1 cellular context compared by ENCODE assay signal in genomic region chr21:42724226-42724920, GRCh38.
A peak's percentile ranks its signal among the peaks of the same experiment; 100 is the strongest.
TF ChIP-seq lines count a peak whose summit lies in the region.

No MANE protein-coding gene starts in this region.

TF ChIP-seq in HepG2, 621 proteins besides CTCF, POLR2A, EP300 and RAD21 (continued from another document):
- TF ChIP-seq HNF1A (IDR thresholded peaks at IDR 0.05; ENCODE audit: low read depth) (peak; percentile 21; the same call in 1 of the 2 replicates), HNF1A (CRISPR knock-in tag; IDR thresholded peaks at IDR 0.05; ENCODE audit: borderline replicate concordance) (no peak), KAT8 (CRISPR knock-in tag; IDR thresholded peaks at IDR 0.05) (0 out of 2 replicates have a peak, but pooled peaks have one; percentile 37), TAF1 (CRISPR knock-in tag; IDR thresholded peaks at IDR 0.05) (no peak), ZNF33B (CRISPR knock-in tag; IDR thresholded peaks at IDR 0.05) (no peak), FOXC1 (CRISPR knock-in tag; IDR thresholded peaks at IDR 0.05; ENCODE audit: borderline replicate concordance) (no peak), ZNF691 (CRISPR knock-in tag; IDR thresholded peaks at IDR 0.05; ENCODE audit: borderline replicate concordance, low read depth) (peak; percentile 73; the same call in 1 of the 2 replicates), ZNF160 (CRISPR knock-in tag; IDR thresholded peaks at IDR 0.05) (no peak), MTA1 (CRISPR knock-in tag; IDR thresholded peaks at IDR 0.05; ENCODE audit: borderline replicate concordance) (0 out of 2 replicates have a peak, but pooled peaks have one; percentile 13), FOXA3 (CRISPR knock-in tag; IDR thresholded peaks at IDR 0.05) (peak; percentile 54), ERF (CRISPR knock-in tag; IDR thresholded peaks at IDR 0.05) (0 out of 2 replicates have a peak, but pooled peaks have one; percentile 35), ZC3H4 (CRISPR knock-in tag; IDR thresholded peaks at IDR 0.05; ENCODE audit: borderline replicate concordance) (no peak), CBFB (CRISPR knock-in tag; IDR thresholded peaks at IDR 0.05) (no peak), GATAD2A (CRISPR knock-in tag; IDR thresholded peaks at IDR 0.05) (peak; percentile 24; the same call in 1 of the 2 replicates), ETV5 (CRISPR knock-in tag; IDR thresholded peaks at IDR 0.05; ENCODE audit: borderline replicate concordance) (peak; percentile 88), HMG20A (CRISPR knock-in tag; IDR thresholded peaks at IDR 0.05; ENCODE audit: borderline replicate concordance) (no peak; the same call in 1 of the 2 replicates), SKI (IDR thresholded peaks at IDR 0.05; ENCODE audit: partially characterized antibody) (peak; percentile 45), ZNF432 (CRISPR knock-in tag; IDR thresholded peaks at IDR 0.05; ENCODE audit: borderline replicate concordance) (no peak), TEAD3 (CRISPR knock-in tag; optimal IDR thresholded peaks at IDR 0.05; ENCODE audit: borderline replicate concordance) (peak; percentile 84), ZNF569 (CRISPR knock-in tag; IDR thresholded peaks at IDR 0.05; ENCODE audit: borderline replicate concordance) (no peak), ZSCAN12 (CRISPR knock-in tag; IDR thresholded peaks at IDR 0.05) (no peak), CREM (IDR thresholded peaks at IDR 0.05) (peak; percentile 32; the same call in 1 of the 2 replicates), CREM (CRISPR knock-in tag; IDR thresholded peaks at IDR 0.05) (no peak), IKZF1 (IDR thresholded peaks at IDR 0.05) (no peak), RARA (CRISPR knock-in tag; IDR thresholded peaks at IDR 0.05) (peak; percentile 77), PRDM10 (CRISPR knock-in tag; IDR thresholded peaks at IDR 0.05; ENCODE audit: low read depth) (no peak; the same call in 1 of the 2 replicates), TARDBP (CRISPR knock-in tag; IDR thresholded peaks at IDR 0.05) (0 out of 2 replicates have a peak, but pooled peaks have one; percentile 34), MAFF (IDR thresholded peaks at IDR 0.05; ENCODE audit: low read depth, low read length) (peak; percentile 84), ZZZ3 (CRISPR knock-in tag; IDR thresholded peaks at IDR 0.05; ENCODE audit: borderline replicate concordance) (no peak), POGZ (CRISPR knock-in tag; IDR thresholded peaks at IDR 0.05) (0 out of 2 replicates have a peak, but pooled peaks have one; percentile 5), ZFP36L1 (CRISPR knock-in tag; IDR thresholded peaks at IDR 0.05) (no peak)
- TF ChIP-seq, protein P1, sequence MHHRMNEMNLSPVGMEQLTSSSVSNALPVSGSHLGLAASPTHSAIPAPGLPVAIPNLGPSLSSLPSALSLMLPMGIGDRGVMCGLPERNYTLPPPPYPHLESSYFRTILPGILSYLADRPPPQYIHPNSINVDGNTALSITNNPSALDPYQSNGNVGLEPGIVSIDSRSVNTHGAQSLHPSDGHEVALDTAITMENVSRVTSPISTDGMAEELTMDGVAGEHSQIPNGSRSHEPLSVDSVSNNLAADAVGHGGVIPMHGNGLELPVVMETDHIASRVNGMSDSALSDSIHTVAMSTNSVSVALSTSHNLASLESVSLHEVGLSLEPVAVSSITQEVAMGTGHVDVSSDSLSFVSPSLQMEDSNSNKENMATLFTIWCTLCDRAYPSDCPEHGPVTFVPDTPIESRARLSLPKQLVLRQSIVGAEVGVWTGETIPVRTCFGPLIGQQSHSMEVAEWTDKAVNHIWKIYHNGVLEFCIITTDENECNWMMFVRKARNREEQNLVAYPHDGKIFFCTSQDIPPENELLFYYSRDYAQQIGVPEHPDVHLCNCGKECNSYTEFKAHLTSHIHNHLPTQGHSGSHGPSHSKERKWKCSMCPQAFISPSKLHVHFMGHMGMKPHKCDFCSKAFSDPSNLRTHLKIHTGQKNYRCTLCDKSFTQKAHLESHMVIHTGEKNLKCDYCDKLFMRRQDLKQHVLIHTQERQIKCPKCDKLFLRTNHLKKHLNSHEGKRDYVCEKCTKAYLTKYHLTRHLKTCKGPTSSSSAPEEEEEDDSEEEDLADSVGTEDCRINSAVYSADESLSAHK (CRISPR knock-in tag; IDR thresholded peaks at IDR 0.05; ENCODE audit: borderline replicate concordance): no peak
- TF ChIP-seq, protein P2, sequence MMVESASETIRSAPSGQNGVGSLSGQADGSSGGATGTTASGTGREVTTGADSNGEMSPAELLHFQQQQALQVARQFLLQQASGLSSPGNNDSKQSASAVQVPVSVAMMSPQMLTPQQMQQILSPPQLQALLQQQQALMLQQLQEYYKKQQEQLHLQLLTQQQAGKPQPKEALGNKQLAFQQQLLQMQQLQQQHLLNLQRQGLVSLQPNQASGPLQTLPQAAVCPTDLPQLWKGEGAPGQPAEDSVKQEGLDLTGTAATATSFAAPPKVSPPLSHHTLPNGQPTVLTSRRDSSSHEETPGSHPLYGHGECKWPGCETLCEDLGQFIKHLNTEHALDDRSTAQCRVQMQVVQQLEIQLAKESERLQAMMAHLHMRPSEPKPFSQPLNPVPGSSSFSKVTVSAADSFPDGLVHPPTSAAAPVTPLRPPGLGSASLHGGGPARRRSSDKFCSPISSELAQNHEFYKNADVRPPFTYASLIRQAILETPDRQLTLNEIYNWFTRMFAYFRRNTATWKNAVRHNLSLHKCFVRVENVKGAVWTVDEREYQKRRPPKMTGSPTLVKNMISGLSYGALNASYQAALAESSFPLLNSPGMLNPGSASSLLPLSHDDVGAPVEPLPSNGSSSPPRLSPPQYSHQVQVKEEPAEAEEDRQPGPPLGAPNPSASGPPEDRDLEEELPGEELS (CRISPR knock-in tag; IDR thresholded peaks at IDR 0.05): peak; percentile 75
- TF ChIP-seq, protein P3, sequence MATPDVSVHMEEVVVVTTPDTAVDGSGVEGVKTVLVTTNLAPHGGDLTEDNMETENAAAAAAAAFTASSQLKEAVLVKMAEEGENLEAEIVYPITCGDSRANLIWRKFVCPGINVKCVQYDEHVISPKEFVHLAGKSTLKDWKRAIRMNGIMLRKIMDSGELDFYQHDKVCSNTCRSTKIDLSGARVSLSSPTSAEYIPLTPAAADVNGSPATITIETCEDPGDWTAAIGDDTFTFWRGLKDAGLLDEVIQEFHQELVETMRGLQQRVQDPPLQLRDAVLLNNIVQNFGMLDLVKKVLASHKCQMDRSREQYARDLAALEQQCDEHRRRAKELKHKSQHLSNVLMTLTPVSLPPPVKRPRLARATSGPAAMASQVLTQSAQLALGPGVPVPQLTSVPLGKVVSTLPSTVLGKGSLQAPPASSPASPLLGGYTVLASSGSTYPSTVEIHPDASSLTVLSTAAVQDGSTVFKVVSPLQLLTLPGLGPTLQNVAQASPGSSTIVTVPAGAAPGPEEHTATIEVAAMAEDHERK (CRISPR knock-in tag; IDR thresholded peaks at IDR 0.05; ENCODE audit: low read depth): no peak
